In the genomic region with DNA sequence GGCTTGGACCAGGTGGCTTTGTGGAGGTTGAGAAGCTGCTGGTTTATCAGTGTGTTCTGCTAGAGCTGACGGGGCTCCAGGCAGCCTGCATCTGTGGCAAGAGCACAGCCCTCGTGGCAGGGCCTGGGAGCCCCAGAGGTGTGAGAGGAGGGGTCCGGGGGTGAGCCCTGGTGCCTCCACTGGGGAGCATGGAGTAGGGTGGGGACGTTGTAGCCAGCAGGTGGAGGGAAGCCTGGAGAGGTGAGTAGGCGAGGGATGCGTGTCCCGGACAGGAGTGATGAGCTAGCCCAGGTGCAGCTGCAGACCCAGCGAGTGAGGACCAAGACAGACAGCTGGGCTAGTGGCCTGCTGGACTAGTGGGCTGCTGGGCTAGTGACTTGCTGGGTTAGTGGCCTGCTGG, we compare ENCODE assay signal across 1 cellular context.
TF ChIP-seq lines count a peak whose summit lies in the region.

No MANE protein-coding gene starts in this region.

TF ChIP-seq in H1, 55 proteins besides CTCF, POLR2A, EP300 and RAD21:
- TF ChIP-seq JUN (IDR thresholded peaks at IDR 0.05; ENCODE audit: low read depth, low read length) (no peak), EZH2 (IDR thresholded peaks at IDR 0.05; ENCODE audit: low read depth, low read length, severe bottlenecking) (no peak), SIX5 (IDR thresholded peaks at IDR 0.05; ENCODE audit: low read depth, low read length) (no peak), POLR2AphosphoS5 (IDR thresholded peaks at IDR 0.05; ENCODE audit: low read depth, low read length) (no peak), JUND (IDR thresholded peaks at IDR 0.05; ENCODE audit: low read length) (no peak), CBX5 (IDR thresholded peaks at IDR 0.05; ENCODE audit: low read depth, low read length) (no peak), SP1 (IDR thresholded peaks at IDR 0.05; ENCODE audit: low read depth, low read length) (no peak), BACH1 (IDR thresholded peaks at IDR 0.05; ENCODE audit: low read length) (no peak), GABPA (IDR thresholded peaks at IDR 0.05; ENCODE audit: borderline replicate concordance, insufficient read depth, low read length) (no peak), KDM4A (IDR thresholded peaks at IDR 0.05; ENCODE audit: low read depth, low read length, severe bottlenecking) (no peak), PHF8 (conservative IDR thresholded peaks at IDR 0.05; ENCODE audit: low read depth, low read length) (no peak), TAF1 (IDR thresholded peaks at IDR 0.05; ENCODE audit: low read depth, low read length) (no peak), HDAC6 (IDR thresholded peaks at IDR 0.05; ENCODE audit: low read depth, low read length) (no peak), TEAD4 (IDR thresholded peaks at IDR 0.05; ENCODE audit: low read depth, low read length) (no peak), SIRT6 (IDR thresholded peaks at IDR 0.05; ENCODE audit: low read length) (no peak), CHD7 (IDR thresholded peaks at IDR 0.05; ENCODE audit: insufficient replicate concordance, low read length) (no peak)
